ENCODE assay signal across 8 cellular contexts in the genomic region with DNA sequence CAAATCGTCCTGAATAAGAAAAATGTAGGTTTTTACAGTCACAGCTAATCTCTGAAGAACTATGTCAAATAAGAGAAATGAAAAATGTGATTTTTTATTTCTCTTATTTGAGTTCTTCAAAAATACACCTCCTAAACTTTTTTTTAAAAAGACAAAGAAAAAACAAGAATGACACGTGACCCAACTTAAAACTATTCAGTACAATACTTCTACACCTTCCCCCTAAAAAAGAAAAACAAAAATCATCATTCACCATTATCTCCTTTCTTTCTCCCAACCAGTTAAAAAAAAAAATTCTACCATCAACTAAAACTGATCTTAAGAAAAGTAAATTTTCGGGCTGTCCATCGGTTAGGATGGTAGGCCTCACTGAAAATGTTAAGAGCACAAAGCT. TPM values are rescaled to one million over a fixed set of nuclear protein-coding genes. Genes with fewer than 3 reads are reported as not detected.
DNase-seq lines count a peak whose midpoint lies in the region; ATAC-seq, FAIRE-seq and TF ChIP-seq lines count a peak whose summit lies in the region.

No MANE protein-coding gene starts in this region.

- peak in 1 of 5 donors; percentile 2 for DNase-seq in CD8-positive, alpha-beta memory T cell
- DNase-seq in Panc1 (ENCODE audit: low read depth, low spot score) (no peak), epithelial cell of prostate (ENCODE audit: low read depth, low spot score) (no peak), pancreas (no peak), NCI-H524 (lab: John Stamatoyannopoulos, UW) (no peak)
- no peak for DNase-seq in activated effector memory CD4-positive, alpha-beta T cell treated with anti-CD3 and anti-CD28 coated beads, Interleukin-2, amount 50 U/mL, for 16 hours

- TF ChIP-seq CTCF in Panc1 (IDR thresholded peaks at IDR 0.05) = no peak
- no peak for TF ChIP-seq CTCF in pancreas (IDR thresholded peaks at IDR 0.05)

- intact Hi-C loops in Panc1 (cut with micrococcal nuclease; ENCODE audit: unreplicated experiment) = loop anchor here (5.0 kb wide), 1 partner anchor 55 kb away; a partner anchor contains a TSS
- intact Hi-C loops in pancreas (cut with DNase I) = no loop called here

- peak overlapping the region; percentile 96 to 98 (median 98) for H3K27ac Mint-ChIP-seq in CD8-positive, alpha-beta memory T cell

- POLR2A ChIA-PET in CD8-positive, alpha-beta memory T cell (lab: Charles Lee) = interaction anchor here (1.1 to 2.3 kb wide), 4 partner anchors 8 to 50 kb away, joined by 3 to 15 read pairs (median 5); no protein-coding TSS in a partner anchor
- POLR2A ChIA-PET in Panc1 (lab: Charles Lee) = interaction anchor here (0.7 kb wide), 2 partner anchors 56 to 67 kb away, joined by 3 to 5 read pairs; no protein-coding TSS in a partner anchor

- H3K36me3 Mint-ChIP-seq in CD8-positive, alpha-beta memory T cell = peaks cover 0 to 27% (median 4%) of the 10 kb centered on the region in 3 donors

- H3K27me3 ChIP-seq in CD8-positive, alpha-beta memory T cell (ENCODE audit: insufficient read depth, low read length, poor library complexity, severe bottlenecking) = no peaks in the 10 kb centered on the region
- no peaks in the 10 kb centered on the region for H3K27me3 ChIP-seq in Panc1 (ENCODE audit: control insufficient read depth, insufficient read depth, low read length)
- no peaks in the 10 kb centered on the region for H3K27me3 ChIP-seq in pancreas

- no peaks in the 10 kb centered on the region for H3K9me3 Mint-ChIP-seq in CD8-positive, alpha-beta memory T cell

- BruUV-seq in Panc1 (replicated peaks; lab: Mats Ljungman, UMichigan) = no TSS peak

- H3K4me3 Mint-ChIP-seq in CD8-positive, alpha-beta memory T cell = peak overlapping the region; percentile 94 to 99 (median 96)

- H3K36me3 ChIP-seq in CD8-positive, alpha-beta memory T cell (ENCODE audit: insufficient read depth, low read length) = no peaks in the 10 kb centered on the region
- peaks cover 6% of the 10 kb centered on the region for H3K36me3 ChIP-seq in Panc1 (ENCODE audit: control insufficient read depth, insufficient read depth, low read length)
- H3K36me3 ChIP-seq in pancreas = no peaks in the 10 kb centered on the region

- in situ Hi-C loops in Panc1 (cut with HindIII; ENCODE audit: low pct_unique_long_range_greater_than_20kb, low sequenced_read_pairs) = no loop called here

- H3K4me1 ChIP-seq in CD8-positive, alpha-beta memory T cell (ENCODE audit: insufficient read depth, low read length) = peaks cover 64% of the 10 kb centered on the region
- H3K4me1 ChIP-seq in Panc1 (ENCODE audit: control insufficient read depth, insufficient read depth, low read length) = peaks cover 49% of the 10 kb centered on the region
- H3K4me1 ChIP-seq in pancreas = peaks cover 5 to 36% (median 17%) of the 10 kb centered on the region in 3 donors

- H3K4me1 Mint-ChIP-seq in CD8-positive, alpha-beta memory T cell = peaks cover 62 to 74% (median 72%) of the 10 kb centered on the region in 3 donors

- H3K27ac ChIP-seq in CD8-positive, alpha-beta memory T cell (ENCODE audit: low read depth, low read length) = peak overlapping the region; percentile 87
- H3K27ac ChIP-seq in Panc1 (ENCODE audit: low read length) = peak overlapping the region; percentile 85
- peak overlapping the region; percentile 96 for H3K27ac ChIP-seq in epithelial cell of prostate
- peak overlapping the region; percentile 61 to 90 (median 82) for H3K27ac ChIP-seq in pancreas

- 48 to 50% methylated on average over 4 of the region's 4 CpGs for WGBS in pancreas, 2 donors

- H3K27me3 Mint-ChIP-seq in CD8-positive, alpha-beta memory T cell = peaks cover 0 to 1% of the 10 kb centered on the region in 2 donors

- no peaks in the 10 kb centered on the region for H3K9me3 ChIP-seq in CD8-positive, alpha-beta memory T cell (ENCODE audit: low read length)
- H3K9me3 ChIP-seq in Panc1 (ENCODE audit: control insufficient read depth, insufficient read depth, low read depth, low read length) = no peaks in the 10 kb centered on the region
- no peaks in the 10 kb centered on the region for H3K9me3 ChIP-seq in pancreas

- peak overlapping the region; percentile 88 for H3K4me3 ChIP-seq in CD8-positive, alpha-beta memory T cell (ENCODE audit: low read length)
- H3K4me3 ChIP-seq in Panc1 (ENCODE audit: low read depth in 2 of 2, low read length in 2 of 2) = peak overlapping the region; percentile 75 to 95
- H3K4me3 ChIP-seq in pancreas = peak overlapping the region in 2 of 4 donors; percentile 87 to 90

- FAIRE-seq in pancreas (lab: Jason Lieb, UNC) = no peak

- ATAC-seq in Panc1 (no peak), pancreas (no peak), GM21717 (IDR thresholded peaks at IDR 0.05; ENCODE audit: unreplicated experiment) (no peak), HG02840 (IDR thresholded peaks at IDR 0.05; ENCODE audit: low FRiP score, unreplicated experiment) (no peak)

- CTCF ChIA-PET in CD8-positive, alpha-beta memory T cell (lab: Charles Lee) = interaction anchor here (1.0 to 2.0 kb wide), 3 partner anchors 9 to 55 kb away, joined by 3 to 14 read pairs (median 6); a partner anchor contains a TSS
- CTCF ChIA-PET in Panc1 (lab: Charles Lee) = no interaction called here

RNA-seq across cellular contexts. Expression of a gene that starts 2.1 kb away (rescaled TPM):
- 10 to 100 TPM; 80.0 to 85.0 TPM for total RNA-seq in CD8-positive, alpha-beta memory T cell
- 12.9 TPM for polyA plus RNA-seq in CD8-positive, alpha-beta memory T cell
- total RNA-seq in Panc1 (2021; ENCODE audit: unreplicated experiment) (81.8 TPM), pancreas (10 to 100 TPM; 10.2 to 29.5 (median 14.5) TPM)
- 60.7 TPM for polyA plus RNA-seq in Panc1 (2012; ENCODE audit: insufficient read length)
- 10 to 100 TPM in 1 of 2 donors, 1 to 10 TPM in 1; 6.9 to 33.6 TPM for polyA plus RNA-seq in pancreas

RNA-seq across cellular contexts. Expression of a gene that starts 55.9 kb away (rescaled TPM):
- 10 to 100 TPM; 41.8 to 44.4 TPM for total RNA-seq in CD8-positive, alpha-beta memory T cell
- polyA plus RNA-seq in CD8-positive, alpha-beta memory T cell = 59.0 TPM
- total RNA-seq in Panc1 (2021; ENCODE audit: unreplicated experiment) = 31.8 TPM
- 12.8 TPM for polyA plus RNA-seq in Panc1 (2012; ENCODE audit: insufficient read length)
- total RNA-seq in pancreas = 10 to 100 TPM in 3 of 6 donors, 1 to 10 TPM in 3; 6.2 to 11.2 (median 9.8) TPM
- polyA plus RNA-seq in pancreas = 10 to 100 TPM; 10.5 to 11.7 TPM
